ENCODE assay signal across 1 cellular context in the genomic region with DNA sequence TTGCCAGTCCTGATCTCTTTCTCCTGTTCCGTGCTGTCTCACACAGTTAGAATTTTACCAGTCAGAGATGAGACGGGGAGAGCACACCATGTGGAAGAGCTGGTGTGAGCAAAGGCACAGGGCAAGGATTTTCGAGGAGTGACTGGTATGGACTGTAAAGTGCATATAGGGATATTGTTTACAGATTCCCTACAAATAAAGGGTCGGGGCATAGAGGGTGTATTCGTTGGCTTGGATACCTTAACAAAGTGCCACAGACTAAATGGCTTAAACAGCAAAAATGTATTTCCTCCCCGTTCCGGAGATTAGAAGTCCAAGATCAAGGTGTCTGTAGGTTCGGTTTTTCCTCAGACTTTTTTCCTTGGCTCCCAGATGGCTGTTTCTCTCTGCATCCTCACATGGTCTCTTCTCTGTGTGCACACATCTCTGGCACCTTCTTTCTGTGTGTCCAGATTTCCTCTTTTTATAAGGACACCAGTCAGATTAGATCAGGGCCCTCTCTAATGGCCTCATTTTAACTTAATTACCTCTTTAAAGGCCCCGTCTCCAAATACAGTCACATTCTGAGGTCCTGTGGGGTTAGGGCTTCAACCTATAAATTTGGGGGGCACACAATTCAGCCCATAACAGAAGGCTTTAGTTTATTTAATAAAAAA.
TF ChIP-seq lines count a peak whose summit lies in the region.

No MANE protein-coding gene starts in this region.

TF ChIP-seq in SK-N-SH, 30 proteins besides CTCF, POLR2A, EP300 and RAD21 (continued from another document):
- TF ChIP-seq, protein P1, sequence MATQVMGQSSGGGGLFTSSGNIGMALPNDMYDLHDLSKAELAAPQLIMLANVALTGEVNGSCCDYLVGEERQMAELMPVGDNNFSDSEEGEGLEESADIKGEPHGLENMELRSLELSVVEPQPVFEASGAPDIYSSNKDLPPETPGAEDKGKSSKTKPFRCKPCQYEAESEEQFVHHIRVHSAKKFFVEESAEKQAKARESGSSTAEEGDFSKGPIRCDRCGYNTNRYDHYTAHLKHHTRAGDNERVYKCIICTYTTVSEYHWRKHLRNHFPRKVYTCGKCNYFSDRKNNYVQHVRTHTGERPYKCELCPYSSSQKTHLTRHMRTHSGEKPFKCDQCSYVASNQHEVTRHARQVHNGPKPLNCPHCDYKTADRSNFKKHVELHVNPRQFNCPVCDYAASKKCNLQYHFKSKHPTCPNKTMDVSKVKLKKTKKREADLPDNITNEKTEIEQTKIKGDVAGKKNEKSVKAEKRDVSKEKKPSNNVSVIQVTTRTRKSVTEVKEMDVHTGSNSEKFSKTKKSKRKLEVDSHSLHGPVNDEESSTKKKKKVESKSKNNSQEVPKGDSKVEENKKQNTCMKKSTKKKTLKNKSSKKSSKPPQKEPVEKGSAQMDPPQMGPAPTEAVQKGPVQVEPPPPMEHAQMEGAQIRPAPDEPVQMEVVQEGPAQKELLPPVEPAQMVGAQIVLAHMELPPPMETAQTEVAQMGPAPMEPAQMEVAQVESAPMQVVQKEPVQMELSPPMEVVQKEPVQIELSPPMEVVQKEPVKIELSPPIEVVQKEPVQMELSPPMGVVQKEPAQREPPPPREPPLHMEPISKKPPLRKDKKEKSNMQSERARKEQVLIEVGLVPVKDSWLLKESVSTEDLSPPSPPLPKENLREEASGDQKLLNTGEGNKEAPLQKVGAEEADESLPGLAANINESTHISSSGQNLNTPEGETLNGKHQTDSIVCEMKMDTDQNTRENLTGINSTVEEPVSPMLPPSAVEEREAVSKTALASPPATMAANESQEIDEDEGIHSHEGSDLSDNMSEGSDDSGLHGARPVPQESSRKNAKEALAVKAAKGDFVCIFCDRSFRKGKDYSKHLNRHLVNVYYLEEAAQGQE (IDR thresholded peaks at IDR 0.05; ENCODE audit: low read depth, low read length), result no peak
- no peak for TF ChIP-seq GABPA (IDR thresholded peaks at IDR 0.05; ENCODE audit: low read depth)
- peak; percentile 41 for TF ChIP-seq CHD2 (IDR thresholded peaks at IDR 0.05; ENCODE audit: low read length, partially characterized antibody)
- TF ChIP-seq RFX5 (IDR thresholded peaks at IDR 0.05; ENCODE audit: low read length), result no peak
- no peak for TF ChIP-seq ELF1 (IDR thresholded peaks at IDR 0.05)
- no peak for TF ChIP-seq SIN3A (IDR thresholded peaks at IDR 0.05; ENCODE audit: borderline replicate concordance, low read depth, low read length)
- TF ChIP-seq, protein P2, sequence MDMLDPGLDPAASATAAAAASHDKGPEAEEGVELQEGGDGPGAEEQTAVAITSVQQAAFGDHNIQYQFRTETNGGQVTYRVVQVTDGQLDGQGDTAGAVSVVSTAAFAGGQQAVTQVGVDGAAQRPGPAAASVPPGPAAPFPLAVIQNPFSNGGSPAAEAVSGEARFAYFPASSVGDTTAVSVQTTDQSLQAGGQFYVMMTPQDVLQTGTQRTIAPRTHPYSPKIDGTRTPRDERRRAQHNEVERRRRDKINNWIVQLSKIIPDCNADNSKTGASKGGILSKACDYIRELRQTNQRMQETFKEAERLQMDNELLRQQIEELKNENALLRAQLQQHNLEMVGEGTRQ (IDR thresholded peaks at IDR 0.05; ENCODE audit: borderline replicate concordance, low read depth, low read length), result no peak
- no peak for TF ChIP-seq MEF2A (IDR thresholded peaks at IDR 0.05; ENCODE audit: borderline replicate concordance, low read depth)
- TF ChIP-seq SMC3 (IDR thresholded peaks at IDR 0.05; ENCODE audit: low read depth, low read length), result no peak
- TF ChIP-seq POLR2AphosphoS5 (IDR thresholded peaks at IDR 0.05; ENCODE audit: low read depth, low read length), result no peak
- TF ChIP-seq TAF1 (IDR thresholded peaks at IDR 0.05; ENCODE audit: borderline replicate concordance, low read depth, low read length), result no peak
- TF ChIP-seq NFIC (IDR thresholded peaks at IDR 0.05; ENCODE audit: borderline replicate concordance), result no peak
- TF ChIP-seq EZH2phosphoT487 (IDR thresholded peaks at IDR 0.05; ENCODE audit: borderline replicate concordance, low read depth), result no peak
- peak; percentile 50 for TF ChIP-seq GATA2 (CRISPR knock-in tag; IDR thresholded peaks at IDR 0.05)
- no peak for TF ChIP-seq TCF12 (IDR thresholded peaks at IDR 0.05)
- no peak for TF ChIP-seq YY1 (IDR thresholded peaks at IDR 0.05; ENCODE audit: low read depth)
- TF ChIP-seq MXI1 (IDR thresholded peaks at IDR 0.05; ENCODE audit: low read depth, low read length), result 0 out of 2 replicates have a peak, but pooled peaks have one; percentile 55
- TF ChIP-seq, protein P3, sequence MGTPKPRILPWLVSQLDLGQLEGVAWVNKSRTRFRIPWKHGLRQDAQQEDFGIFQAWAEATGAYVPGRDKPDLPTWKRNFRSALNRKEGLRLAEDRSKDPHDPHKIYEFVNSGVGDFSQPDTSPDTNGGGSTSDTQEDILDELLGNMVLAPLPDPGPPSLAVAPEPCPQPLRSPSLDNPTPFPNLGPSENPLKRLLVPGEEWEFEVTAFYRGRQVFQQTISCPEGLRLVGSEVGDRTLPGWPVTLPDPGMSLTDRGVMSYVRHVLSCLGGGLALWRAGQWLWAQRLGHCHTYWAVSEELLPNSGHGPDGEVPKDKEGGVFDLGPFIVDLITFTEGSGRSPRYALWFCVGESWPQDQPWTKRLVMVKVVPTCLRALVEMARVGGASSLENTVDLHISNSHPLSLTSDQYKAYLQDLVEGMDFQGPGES (IDR thresholded peaks at IDR 0.05; ENCODE audit: low read depth, low read length), result no peak
- peak; percentile 58; the same call in 1 of the 2 replicates for TF ChIP-seq RCOR1 (IDR thresholded peaks at IDR 0.05; ENCODE audit: low read length)
- no peak for TF ChIP-seq TEAD4 (IDR thresholded peaks at IDR 0.05; ENCODE audit: borderline replicate concordance, insufficient read depth)
TF ChIP-seq in SK-N-SH: peak in this region for 4.
